Comparison of ENCODE assay signal across 28 cellular contexts in genomic region chrX:126550816-126551215, GRCh38. TPM values are rescaled to one million over a fixed set of nuclear protein-coding genes. Genes with fewer than 3 reads are reported as not detected.
DNase-seq lines count a peak whose midpoint lies in the region; ATAC-seq, FAIRE-seq and TF ChIP-seq lines count a peak whose summit lies in the region.
"Had no signal": no experiment of that assay in that cellular context is flagged by ENCODE, and none has a peak within 500 bp of the region (broad histone marks: within the 10 kb centered on the region; RNA-seq: fewer than 3 reads in every experiment).

No MANE protein-coding gene starts in this region.

- no peak overlapping the region for H2AFZ ChIP-seq in neural progenitor cell (replicated peaks)
- H2AFZ ChIP-seq: GM23248 had no signal

- H3K79me2 ChIP-seq in neural progenitor cell (ENCODE audit: low read depth) = no peaks in the 10 kb centered on the region

- H3K27ac ChIP-seq in psoas muscle = no peak overlapping the region
- H3K27ac ChIP-seq in neural progenitor cell = no peak overlapping the region
- no peak overlapping the region for H3K27ac ChIP-seq in caudate nucleus (ENCODE audit: low read depth, low read length)
- H3K27ac ChIP-seq: C4-2B, GM23248, HL-60 had no signal

- peaks cover 41% of the 10 kb centered on the region for H3K9me3 Mint-ChIP-seq in nephron progenitor cell
- H3K9me3 Mint-ChIP-seq in neural progenitor cell = peaks cover 7% of the 10 kb centered on the region

- H3K4me1 Mint-ChIP-seq in nephron progenitor cell = no peaks in the 10 kb centered on the region
- no peaks in the 10 kb centered on the region for H3K4me1 Mint-ChIP-seq in neural progenitor cell

- TF ChIP-seq CTCF in nephron progenitor cell (IDR thresholded peaks at IDR 0.05) (no peak), psoas muscle (IDR thresholded peaks at IDR 0.05) (no peak), neural progenitor cell (IDR thresholded peaks at IDR 0.05) (no peak)

- no peak overlapping the region for H3K9ac ChIP-seq in neural progenitor cell
- H3K9ac ChIP-seq: GM23248, SK-N-SH had no signal

- H3K4me3 ChIP-seq in psoas muscle = no peak overlapping the region
- no peak overlapping the region for H3K4me3 ChIP-seq in neural progenitor cell
- H3K4me3 ChIP-seq: GM23248, HAP-1, K562, MG63 had no signal

- no peak overlapping the region for H3K4me2 ChIP-seq in neural progenitor cell
- H3K4me2 ChIP-seq: SK-N-SH had no signal

- H3K27me3 ChIP-seq in psoas muscle (ENCODE audit: insufficient read depth in 3 of 3, low read length in 2 of 3) (peaks cover 0 to 2% (median 0%) of the 10 kb centered on the region in 3 donors), neural progenitor cell (peaks cover 27% of the 10 kb centered on the region)
- H3K27me3 ChIP-seq: MG63 had no signal

- ATAC-seq in psoas muscle = no peak
- ATAC-seq in HG03442 (IDR thresholded peaks at IDR 0.05; ENCODE audit: unreplicated experiment) = no peak
- ATAC-seq: HepG2, K562 had no signal

- no peaks in the 10 kb centered on the region for H4K20me1 ChIP-seq in neural progenitor cell (ENCODE audit: low read depth)

- no peaks in the 10 kb centered on the region for H3F3A ChIP-seq in neural progenitor cell (ENCODE audit: low read depth)

- FAIRE-seq in RCC 7860 (lab: Jason Lieb, UNC) = peak; percentile 97
- FAIRE-seq: GM12891, HepG2, K562 had no signal

- H3K27ac Mint-ChIP-seq in nephron progenitor cell (no peak overlapping the region), neural progenitor cell (no peak overlapping the region)

- H3K36me3 ChIP-seq in psoas muscle (ENCODE audit: insufficient read depth in 1 of 2, low read depth in 1 of 2) (no peaks in the 10 kb centered on the region), neural progenitor cell (no peaks in the 10 kb centered on the region)
- H3K36me3 ChIP-seq: HAP-1, MG63 had no signal

- intact Hi-C loops in psoas muscle (cut with DNase I) = no loop called here

- H3K4me1 ChIP-seq in psoas muscle = no peaks in the 10 kb centered on the region
- no peaks in the 10 kb centered on the region for H3K4me1 ChIP-seq in neural progenitor cell
- H3K4me1 ChIP-seq: HAP-1 had no signal

- no peaks in the 10 kb centered on the region for H3K36me3 Mint-ChIP-seq in nephron progenitor cell (ENCODE audit: low read depth)
- H3K36me3 Mint-ChIP-seq in neural progenitor cell = peaks cover 3% of the 10 kb centered on the region

- H3K4me3 Mint-ChIP-seq in nephron progenitor cell (peak overlapping the region; percentile 43), neural progenitor cell (no peak overlapping the region)

- peak; percentile 61 for DNase-seq in RCC 7860 (ENCODE audit: low spot score)
- DNase-seq in glomerular visceral epithelial cell (ENCODE audit: extremely low spot score) = peak; percentile 55
- no peak for DNase-seq in nephron progenitor cell
- DNase-seq in psoas muscle = no peak
- no peak for DNase-seq in neural progenitor cell (ENCODE audit: low spot score)
- DNase-seq in caudate nucleus (lab: John Stamatoyannopoulos, UW) = no peak
- DNase-seq: AML-193, DND-41, GM23248, MG63, NCI-H1048, NCI-H1417 treated with DMSO at 0.1 percent for 48 hours, NCI-H1930, NCI-H748 treated with DMSO at 0.1 percent for 48 hours, SIG-M5, SK-N-SH had no signal

- no peaks in the 10 kb centered on the region for H3K9me3 ChIP-seq in psoas muscle
- H3K9me3 ChIP-seq in neural progenitor cell (ENCODE audit: low read depth) = no peaks in the 10 kb centered on the region
- H3K9me3 ChIP-seq: HAP-1, MG63, SK-N-SH had no signal

- peaks cover 34% of the 10 kb centered on the region for H3K27me3 Mint-ChIP-seq in nephron progenitor cell (ENCODE audit: low read depth, poor library complexity)
- H3K27me3 Mint-ChIP-seq in neural progenitor cell (ENCODE audit: insufficient read depth, low read depth) = peaks cover 2% of the 10 kb centered on the region

- WGBS in psoas muscle, 3 donors = 69 to 88% (median 80%) methylated on average over 6 of the region's 6 CpGs

RNA-seq across cellular contexts. Expression of gene DCAF12L1, which starts 1.8 kb away (rescaled TPM):
- total RNA-seq in psoas muscle (not detected), neural progenitor cell (ENCODE audit: low replicate concordance) (0.77 and 2.0 TPM in 2 replicates)
- polyA plus RNA-seq in psoas muscle = under 1 TPM in 1 of 3 donors, not detected in 2; 0.01 TPM
- total RNA-seq: G401, GM23248, HepG2, HT-29, K562, LHCN-M2, NCI-H460 had no signal
- polyA plus RNA-seq: AG04450, GM23248, HepG2, K562, SK-N-SH had no signal

Comparison
In these comparisons a context has a peak if more than half of its experiments do, and no peak if none do; other contexts are left out.
1. DNase-seq: peak in RCC 7860 (single experiment) and glomerular visceral epithelial cell (single experiment); none in nephron progenitor cell (single experiment), psoas muscle (0 of 2), neural progenitor cell (single experiment) and caudate nucleus (0 of 61).